Comparison of ENCODE assay signal across 8 cellular contexts in the genomic region with DNA sequence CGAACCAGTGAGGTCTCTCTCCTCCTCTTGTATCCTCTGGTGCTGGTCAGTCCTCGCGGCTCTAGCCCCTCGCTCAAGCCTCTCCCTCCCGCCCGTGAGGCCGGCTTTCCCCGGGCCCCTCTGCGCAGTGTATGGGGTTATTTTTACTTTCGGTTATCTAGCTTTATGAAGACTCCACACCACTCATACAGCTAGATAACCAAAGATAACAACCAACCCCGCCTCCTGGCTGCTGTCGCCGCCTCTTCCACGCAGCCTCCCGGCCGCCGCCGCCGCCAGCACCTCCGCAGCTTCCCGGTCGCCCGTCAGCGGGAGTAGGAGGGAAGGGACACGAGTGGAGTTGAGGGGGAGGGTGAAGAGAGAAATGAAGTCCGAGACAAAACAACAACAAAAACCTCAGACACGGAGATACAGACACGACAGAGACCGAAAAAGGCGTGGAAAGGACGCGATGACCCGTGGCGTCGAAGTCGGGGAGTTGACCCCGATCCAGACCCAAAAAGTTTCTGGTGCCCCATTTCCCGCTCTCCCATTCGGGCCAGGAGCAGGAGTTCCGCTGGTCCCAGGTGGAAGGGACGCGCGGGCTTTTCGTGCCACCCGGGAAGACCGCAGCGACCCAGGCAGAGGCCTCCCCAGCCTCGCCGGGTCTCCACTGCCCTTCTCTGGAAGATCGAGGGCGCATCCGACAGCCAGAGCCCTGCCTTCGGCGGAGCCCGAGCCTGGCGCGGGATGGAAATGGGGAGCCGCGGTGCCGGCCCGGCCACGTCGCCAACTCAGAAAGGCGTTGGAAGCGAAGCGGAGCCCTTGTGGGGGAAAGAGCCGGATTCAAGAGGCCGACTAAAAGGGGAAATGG. TPM values are rescaled to one million over a fixed set of nuclear protein-coding genes. Genes with fewer than 3 reads are reported as not detected.
A peak's percentile ranks its signal among the peaks of the same experiment; 100 is the strongest.
DNase-seq lines count a peak whose midpoint lies in the region; ATAC-seq and TF ChIP-seq lines count a peak whose summit lies in the region.

No MANE protein-coding gene starts in this region.

- H3K36me3 Mint-ChIP-seq in activated CD8-positive, alpha-beta T cell treated with anti-CD3 and anti-CD28 coated beads for 36 hours (ENCODE audit: low read depth): no peaks in the 10 kb centered on the region

- H3K4me1 ChIP-seq in right cardiac atrium (ENCODE audit: control insufficient read depth, insufficient read depth, low read length): peaks cover 3% of the 10 kb centered on the region

- no peaks in the 10 kb centered on the region for H3K9me3 ChIP-seq in right cardiac atrium (ENCODE audit: control insufficient read depth, low read length)

- peak; percentile 68 for ATAC-seq in activated CD8-positive, alpha-beta T cell treated with anti-CD3 and anti-CD28 coated beads for 36 hours
- peak in 1 of 2 donors; percentile 23 for ATAC-seq in right cardiac atrium

- CTCF ChIA-PET in activated CD8-positive, alpha-beta T cell treated with anti-CD3 and anti-CD28 coated beads for 36 hours (lab: Charles Lee): interaction anchor here (0.7 to 7.5 kb wide), 13 partner anchors 10 to 181 kb away, joined by 3 to 113 read pairs (median 4); partner anchors contain the start of gene GPATCH4

- peak overlapping the region; percentile 72 for H3K4me3 Mint-ChIP-seq in activated CD8-positive, alpha-beta T cell treated with anti-CD3 and anti-CD28 coated beads for 36 hours

- H3K4me3 ChIP-seq in right cardiac atrium (ENCODE audit: low read length): peak overlapping the region; percentile 9

- intact Hi-C loops in activated CD8-positive, alpha-beta T cell treated with anti-CD3 and anti-CD28 coated beads for 36 hours (cut with micrococcal nuclease): no loop called here
- intact Hi-C loops in right cardiac atrium (cut with DNase I): no loop called here

- H3K27ac Mint-ChIP-seq in activated CD8-positive, alpha-beta T cell treated with anti-CD3 and anti-CD28 coated beads for 36 hours: peak overlapping the region; percentile 62

- POLR2A ChIA-PET in activated CD8-positive, alpha-beta T cell treated with anti-CD3 and anti-CD28 coated beads for 36 hours (lab: Charles Lee): interaction anchor here (0.6 to 2.8 kb wide), 5 partner anchors 10 to 43 kb away, joined by 3 to 7 read pairs (median 4); no protein-coding TSS in a partner anchor

- 4% methylated on average over 68 of the region's 68 CpGs for WGBS in right cardiac atrium

- H3K27me3 Mint-ChIP-seq in activated CD8-positive, alpha-beta T cell treated with anti-CD3 and anti-CD28 coated beads for 36 hours: peaks cover 68% of the 10 kb centered on the region

- no peak overlapping the region for H3K27ac ChIP-seq in right cardiac atrium (ENCODE audit: low read length)

- peak; percentile 33 for DNase-seq in stimulated activated CD4-positive, alpha-beta T cell treated with anti-CD3 and anti-CD28 coated beads, Interleukin-12 subunit alpha, Interleukin-12 subunit beta, amount 100 ng/mL, for 4 hours
- DNase-seq in stimulated activated CD4-positive, alpha-beta T cell treated with anti-CD3 and anti-CD28 coated beads, Interleukin-2, amount 100 ng/mL, for 48 hours: no peak
- peak; percentile 47 for DNase-seq in activated CD8-positive, alpha-beta T cell treated with anti-CD3 and anti-CD28 coated beads for 36 hours
- peak in 1 of 3 donors; percentile 60 for DNase-seq in right cardiac atrium
- peak; percentile 51 for DNase-seq in stimulated activated CD8-positive, alpha-beta memory T cell treated with anti-CD3 and anti-CD28 coated beads, Interleukin-4, amount 100 ng/mL, for 48 hours
- DNase-seq in NCI-H774 (lab: John Stamatoyannopoulos, UW): no peak
- DNase-seq in SK-N-DZ (ENCODE audit: low spot score): no peak
- DNase-seq in DMS153 (lab: John Stamatoyannopoulos, UW): no peak

- no peaks in the 10 kb centered on the region for H3K27me3 ChIP-seq in right cardiac atrium (ENCODE audit: control insufficient read depth, insufficient read depth)

- peaks cover 18% of the 10 kb centered on the region for H3K4me1 Mint-ChIP-seq in activated CD8-positive, alpha-beta T cell treated with anti-CD3 and anti-CD28 coated beads for 36 hours (ENCODE audit: low read depth)

- TF ChIP-seq CTCF in activated CD8-positive, alpha-beta T cell treated with anti-CD3 and anti-CD28 coated beads for 36 hours (IDR thresholded peaks at IDR 0.05): no peak

- no peaks in the 10 kb centered on the region for H3K9me3 Mint-ChIP-seq in activated CD8-positive, alpha-beta T cell treated with anti-CD3 and anti-CD28 coated beads for 36 hours

RNA-seq across cellular contexts. Expression of gene RHBG, which starts 51.4 kb away (rescaled TPM):
- total RNA-seq in activated CD8-positive, alpha-beta T cell treated with anti-CD3 and anti-CD28 coated beads for 36 hours: not detected
- not detected for total RNA-seq in right cardiac atrium
- 0.20 TPM for polyA plus RNA-seq in right cardiac atrium
- 5.4 and 8.6 TPM in 2 replicates for polyA plus RNA-seq in SK-N-DZ (2014; cell fraction: cytosol; rRNA removed)
- polyA plus RNA-seq in SK-N-DZ (2014; cell fraction: nucleus; rRNA removed): 22.8 and 30.3 TPM in 2 replicates

Comparison
In these comparisons a context has a peak if more than half of its experiments do, and no peak if none do; other contexts are left out.
1. DNase-seq: peak in stimulated activated CD4-positive, alpha-beta T cell treated with anti-CD3 and anti-CD28 coated beads, Interleukin-12 subunit alpha, Interleukin-12 subunit beta, amount 100 ng/mL, for 4 hours (single experiment), activated CD8-positive, alpha-beta T cell treated with anti-CD3 and anti-CD28 coated beads for 36 hours (single experiment) and stimulated activated CD8-positive, alpha-beta memory T cell treated with anti-CD3 and anti-CD28 coated beads, Interleukin-4, amount 100 ng/mL, for 48 hours (single experiment); none in stimulated activated CD4-positive, alpha-beta T cell treated with anti-CD3 and anti-CD28 coated beads, Interleukin-2, amount 100 ng/mL, for 48 hours (0 of 2), NCI-H774 (single experiment), SK-N-DZ (single experiment) and DMS153 (single experiment).